18 cellular contexts compared by ENCODE assay signal in genomic region chr14:90034835-90035525, GRCh38. TPM values are rescaled to one million over a fixed set of nuclear protein-coding genes. Genes with fewer than 3 reads are reported as not detected.
DNase-seq lines count a peak whose midpoint lies in the region; ATAC-seq, FAIRE-seq and TF ChIP-seq lines count a peak whose summit lies in the region.
"Had no signal": no experiment of that assay in that cellular context is flagged by ENCODE, and none has a peak within 500 bp of the region (broad histone marks: within the 10 kb centered on the region; RNA-seq: fewer than 3 reads in every experiment).

No MANE protein-coding gene starts in this region.

- in situ Hi-C loops in GM12878 (cut with MboI), result no loop called here

- H3K4me3 ChIP-seq in cardiac muscle cell (no peak overlapping the region), HEK293 (ENCODE audit: low read depth, low read length) (no peak overlapping the region), GM12878 (no peak overlapping the region)
- H3K4me3 ChIP-seq: SK-N-MC had no signal

- BruUV-seq in GM12878 (replicated peaks; lab: Mats Ljungman, UMichigan), result no TSS peak

- H4K20me1 ChIP-seq in GM12878 (ENCODE audit: control insufficient read depth, insufficient read depth), result no peaks in the 10 kb centered on the region

- H3K79me2 ChIP-seq in GM12878 (ENCODE audit: control insufficient read depth, insufficient read depth, low read length), result no peaks in the 10 kb centered on the region

- SMC1A ChIA-PET in GM12878 (lab: Charles Lee; ENCODE audit: uncharacterized antibody, unreplicated experiment), result interaction anchor here (0.5 kb wide), 1 partner anchor 272 kb away, joined by 4 read pairs; no protein-coding TSS in a partner anchor

- H2AFZ ChIP-seq in GM12878 (ENCODE audit: control insufficient read depth, low read depth, low read length), result no peak overlapping the region

- H3K27me3 ChIP-seq in cardiac muscle cell, result no peaks in the 10 kb centered on the region
- H3K27me3 ChIP-seq in GM12878 (replicated peaks in 1 of 2; ENCODE audit: control insufficient read depth in 2 of 2, insufficient read depth in 2 of 2, low read length in 1 of 2), result no peaks in the 10 kb centered on the region

- TF ChIP-seq CTCF in cardiac muscle cell (IDR thresholded peaks at IDR 0.05; ENCODE audit: low read depth, low read length) (no peak), HEK293 (tag by site-specific recombination; IDR thresholded peaks at IDR 0.05) (no peak), GM12878 (IDR thresholded peaks at IDR 0.05 in 2 of 3, conservative IDR thresholded peaks at IDR 0.05 in 1 of 3; ENCODE audit: control insufficient read depth in 2 of 3, extremely low read depth in 1 of 3, insufficient read depth in 1 of 3, low read depth in 3 of 3, low read length in 3 of 3) (no peak)

- peak overlapping the region; percentile 47 for H3K27ac ChIP-seq in cardiac muscle cell
- no peak overlapping the region for H3K27ac ChIP-seq in HEK293 (ENCODE audit: extremely low read depth, low read depth, low read length)
- peak overlapping the region; percentile 39 for H3K27ac ChIP-seq in GM12878 (ENCODE audit: control insufficient read depth, insufficient read depth)
- H3K27ac ChIP-seq: SK-N-MC had no signal

- TF ChIP-seq RAD21 in GM12878 (IDR thresholded peaks at IDR 0.05; ENCODE audit: insufficient read depth, low read depth, low read length), result no peak

- intact Hi-C loops in Right ventricle myocardium inferior (cut with DNase I), result no loop called here
- intact Hi-C loops in GM12878 (cut with micrococcal nuclease; ENCODE audit: unreplicated experiment), result no loop called here

- 67% methylated on average over 6 of the region's 6 CpGs for WGBS in GM12878 (ENCODE audit: insufficient coverage, insufficient replicate concordance, low lambda C conversion rate, missing lambda C conversion rate)

- ATAC-seq in Right ventricle myocardium inferior (no peak), GM12878 (peak; percentile 75), GM19463 (IDR thresholded peaks at IDR 0.05; ENCODE audit: unreplicated experiment) (no peak)

- CTCF ChIA-PET in HEK293 (lab: Yijun Ruan, JAX), result no interaction called here
- CTCF ChIA-PET in GM12878 (lab: Yijun Ruan, JAX), result no interaction called here

- DNase-seq in cardiac muscle cell (ENCODE audit: low read depth in 1 of 2, low spot score in 1 of 2), result no peak
- DNase-seq in Right ventricle myocardium inferior (ENCODE audit: missing footprints), result no peak
- DNase-seq in GM12878 (ENCODE audit: low read depth, low spot score), result peak; percentile 16
- no peak for DNase-seq in iPS-NIHi7 (ENCODE audit: extremely low spot score)
- no peak for DNase-seq in NCI-H146 treated with DMSO at 0.1 percent for 48 hours (lab: John Stamatoyannopoulos, UW; ENCODE audit: unreplicated experiment)
- DNase-seq: CD8-positive, alpha-beta memory T cell; GF-D8; HCEC 1CT; NCI-H1436; NCI-H2107; NCI-H226; NCI-H526 treated with DMSO at 0.1 percent for 48 hours had no signal

- no peak for FAIRE-seq in GM12878 (lab: Jason Lieb, UNC)

- TF ChIP-seq POLR2A in GM12878 (IDR thresholded peaks at IDR 0.05; ENCODE audit: low read depth, low read length), result no peak

- no peak overlapping the region for H3K9ac ChIP-seq in GM12878 (ENCODE audit: control insufficient read depth, insufficient read depth, low read length)

- POLR2A ChIA-PET in HEK293 (lab: Yijun Ruan, JAX), result no interaction called here
- POLR2A ChIA-PET in GM12878 (lab: Charles Lee), result no interaction called here

- no peaks in the 10 kb centered on the region for H3K9me3 ChIP-seq in cardiac muscle cell (ENCODE audit: low read depth)
- H3K9me3 ChIP-seq in HEK293 (ENCODE audit: control insufficient read depth, insufficient read depth, low read depth, low read length), result no peaks in the 10 kb centered on the region
- H3K9me3 ChIP-seq in GM12878 (replicated peaks; ENCODE audit: control insufficient read depth, insufficient read depth, low read length), result no peaks in the 10 kb centered on the region

- RAD21 ChIA-PET in GM12878 (lab: Charles Lee; ENCODE audit: unreplicated experiment), result no interaction called here

- H3K36me3 ChIP-seq in cardiac muscle cell (peaks cover 9% of the 10 kb centered on the region), HEK293 (ENCODE audit: control insufficient read depth in 2 of 2, insufficient read depth in 1 of 2, low read length in 2 of 2) (peaks cover 27 to 72% of the 10 kb centered on the region in 2 experiments), GM12878 (ENCODE audit: control insufficient read depth in 2 of 2, insufficient read depth in 2 of 2, low read length in 1 of 2) (peaks cover 4 to 12% of the 10 kb centered on the region in 2 experiments)

- H3K4me2 ChIP-seq in GM12878 (ENCODE audit: control insufficient read depth, insufficient read depth), result no peak overlapping the region

- TF ChIP-seq EP300 in GM12878 (IDR thresholded peaks at IDR 0.05; ENCODE audit: borderline replicate concordance in 1 of 2, control insufficient read depth in 1 of 2, low read depth in 2 of 2, low read length in 2 of 2), result no peak

- peaks cover 7% of the 10 kb centered on the region for H3K4me1 ChIP-seq in cardiac muscle cell (ENCODE audit: low read depth)
- H3K4me1 ChIP-seq in HEK293 (ENCODE audit: control insufficient read depth, insufficient read depth, low read length), result no peaks in the 10 kb centered on the region
- peaks cover 7% of the 10 kb centered on the region for H3K4me1 ChIP-seq in GM12878 (ENCODE audit: control insufficient read depth, insufficient read depth, low read length)

TF ChIP-seq in HEK293, 187 proteins besides CTCF, POLR2A, EP300 and RAD21:
- TF ChIP-seq ZSCAN16 (tag by site-specific recombination; IDR thresholded peaks at IDR 0.05) (peak; percentile 97), ZNF48 (tag by site-specific recombination; IDR thresholded peaks at IDR 0.05) (no peak)
TF ChIP-seq in HEK293: peak in this region for 1.

TF ChIP-seq in GM12878, 131 proteins besides CTCF, POLR2A, EP300 and RAD21:
- TF ChIP-seq, protein P1, sequence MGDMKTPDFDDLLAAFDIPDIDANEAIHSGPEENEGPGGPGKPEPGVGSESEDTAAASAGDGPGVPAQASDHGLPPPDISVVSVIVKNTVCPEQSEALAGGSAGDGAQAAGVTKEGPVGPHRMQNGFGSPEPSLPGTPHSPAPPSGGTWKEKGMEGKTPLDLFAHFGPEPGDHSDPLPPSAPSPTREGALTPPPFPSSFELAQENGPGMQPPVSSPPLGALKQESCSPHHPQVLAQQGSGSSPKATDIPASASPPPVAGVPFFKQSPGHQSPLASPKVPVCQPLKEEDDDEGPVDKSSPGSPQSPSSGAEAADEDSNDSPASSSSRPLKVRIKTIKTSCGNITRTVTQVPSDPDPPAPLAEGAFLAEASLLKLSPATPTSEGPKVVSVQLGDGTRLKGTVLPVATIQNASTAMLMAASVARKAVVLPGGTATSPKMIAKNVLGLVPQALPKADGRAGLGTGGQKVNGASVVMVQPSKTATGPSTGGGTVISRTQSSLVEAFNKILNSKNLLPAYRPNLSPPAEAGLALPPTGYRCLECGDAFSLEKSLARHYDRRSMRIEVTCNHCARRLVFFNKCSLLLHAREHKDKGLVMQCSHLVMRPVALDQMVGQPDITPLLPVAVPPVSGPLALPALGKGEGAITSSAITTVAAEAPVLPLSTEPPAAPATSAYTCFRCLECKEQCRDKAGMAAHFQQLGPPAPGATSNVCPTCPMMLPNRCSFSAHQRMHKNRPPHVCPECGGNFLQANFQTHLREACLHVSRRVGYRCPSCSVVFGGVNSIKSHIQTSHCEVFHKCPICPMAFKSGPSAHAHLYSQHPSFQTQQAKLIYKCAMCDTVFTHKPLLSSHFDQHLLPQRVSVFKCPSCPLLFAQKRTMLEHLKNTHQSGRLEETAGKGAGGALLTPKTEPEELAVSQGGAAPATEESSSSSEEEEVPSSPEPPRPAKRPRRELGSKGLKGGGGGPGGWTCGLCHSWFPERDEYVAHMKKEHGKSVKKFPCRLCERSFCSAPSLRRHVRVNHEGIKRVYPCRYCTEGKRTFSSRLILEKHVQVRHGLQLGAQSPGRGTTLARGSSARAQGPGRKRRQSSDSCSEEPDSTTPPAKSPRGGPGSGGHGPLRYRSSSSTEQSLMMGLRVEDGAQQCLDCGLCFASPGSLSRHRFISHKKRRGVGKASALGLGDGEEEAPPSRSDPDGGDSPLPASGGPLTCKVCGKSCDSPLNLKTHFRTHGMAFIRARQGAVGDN (IDR thresholded peaks at IDR 0.05), result no peak
- peak; percentile 74; the same call in 1 of the 2 replicates for TF ChIP-seq ZBTB33 (IDR thresholded peaks at IDR 0.05)

RNA-seq across cellular contexts. Expression of gene KCNK13, which starts 26.8 kb away (rescaled TPM):
- total RNA-seq in cardiac muscle cell (0.48 and 1.3 TPM in 2 replicates), Right ventricle myocardium inferior (6.7 TPM), GM12878 (2014; rRNA removed) (not detected in 2 replicates), GM12878 (2014; rRNA removed; fragmentation: Illumina TruSeq; extraction: Trizol) (not detected in 2 replicates), GM12878 (2021) (not detected in 2 replicates)
- polyA plus RNA-seq in cardiac muscle cell (1.1 and 1.5 TPM in 2 replicates), GM12878 (2011; rRNA removed) (not detected in 2 replicates), GM12878 (2014; fragmentation: Illumina TruSeq; extraction: Trizol) (not detected in 2 replicates), GM12878 (2014; fragmentation: Nextera tagmentation; extraction: Ambion mirVana) (not detected), GM12878 (2014; rRNA removed) (not detected in 2 replicates), GM12878 (2016; fragmentation: Nextera tagmentation; extraction: Ambion mirVana) (not detected)
- total RNA-seq in GM12878 (2013; cell fraction: nucleolus; rRNA removed), result not detected in 2 replicates
- polyA plus RNA-seq in GM12878 (2011; ENCODE audit: low read depth), result not detected
- polyA plus RNA-seq in GM12878 (2011; cell fraction: cytosol; rRNA removed), result not detected in 2 replicates
- not detected in 2 replicates for polyA plus RNA-seq in GM12878 (2011; cell fraction: nucleus; rRNA removed)
- not detected in 2 replicates for polyA plus RNA-seq in GM12878 (2012)
- not detected in 2 replicates for polyA minus RNA-seq in GM12878 (2011; rRNA and poly(A)+ RNA removed)
- polyA minus RNA-seq in GM12878 (2011; cell fraction: cytosol; rRNA and poly(A)+ RNA removed), result not detected in 2 replicates
- not detected in 2 replicates for polyA minus RNA-seq in GM12878 (2011; cell fraction: nucleus; rRNA and poly(A)+ RNA removed)
- polyA plus RNA-seq: AG04450; BJ; CD8-positive, alpha-beta memory T cell; IgD-negative memory B cell had no signal
